ENCODE assay signal across 10 cellular contexts in the genomic region with DNA sequence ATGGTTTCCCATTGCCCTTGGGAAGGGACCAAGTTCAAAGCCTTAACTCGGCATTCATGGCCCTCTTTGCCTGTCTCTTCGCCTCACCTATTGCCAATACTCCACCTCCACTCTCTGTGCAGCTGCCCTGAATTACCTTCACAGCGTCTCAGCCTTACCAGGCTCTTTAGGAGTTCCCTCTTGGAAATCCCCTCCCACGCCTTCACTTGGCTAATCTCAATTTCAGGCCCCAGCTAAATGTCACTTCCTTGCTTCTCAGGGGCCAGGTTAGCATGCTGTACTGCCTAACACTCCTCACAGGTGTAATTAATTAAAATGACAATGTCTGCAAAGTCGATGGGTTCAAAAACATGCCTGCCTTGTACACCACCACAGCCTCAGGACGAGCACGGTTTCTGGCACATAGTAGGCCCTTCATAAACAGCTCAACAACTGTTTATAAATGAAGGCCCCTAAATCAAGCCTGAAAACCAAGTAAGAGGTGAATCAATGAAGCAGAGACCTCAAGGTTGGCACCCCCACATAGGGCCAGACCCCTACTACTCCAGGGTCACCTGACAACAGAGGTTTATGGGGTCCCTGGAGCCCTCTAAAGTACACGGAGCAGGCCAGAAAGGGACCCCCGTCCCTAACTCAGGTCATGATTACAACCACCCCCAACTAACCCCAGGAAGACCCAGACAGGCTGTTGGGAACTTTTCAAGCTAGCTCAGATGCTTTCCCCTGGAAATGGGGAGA. TPM values are rescaled to one million over a fixed set of nuclear protein-coding genes. Genes with fewer than 3 reads are reported as not detected.
DNase-seq lines count a peak whose midpoint lies in the region; FAIRE-seq and TF ChIP-seq lines count a peak whose summit lies in the region.
"Had no signal": no experiment of that assay in that cellular context is flagged by ENCODE, and none has a peak within 500 bp of the region (broad histone marks: within the 10 kb centered on the region; RNA-seq: fewer than 3 reads in every experiment).

No MANE protein-coding gene starts in this region.

- POLR2A ChIA-PET in activated CD4-positive, alpha-beta T cell treated with anti-CD3 and anti-CD28 coated beads, Interleukin-2, amount 10 ng/mL, durations not matched to agents 7 days and 5 days (lab: Charles Lee), result no interaction called here
- POLR2A ChIA-PET in activated CD4-positive, alpha-beta memory T cell treated with anti-CD3 and anti-CD28 coated beads, Interleukin-2, amount 10 ng/mL, durations not matched to agents 7 days and 5 days (lab: Charles Lee), result interaction anchor here (1.1 to 2.3 kb wide), 3 partner anchors 12 to 103 kb away, joined by 3 to 14 read pairs (median 3); partner anchors contain the start of genes EEF2K and POLR3E

- H3K36me3 Mint-ChIP-seq in activated CD4-positive, alpha-beta T cell treated with anti-CD3 and anti-CD28 coated beads, Interleukin-2, amount 10 ng/mL, durations not matched to agents 7 days and 5 days (ENCODE audit: low read depth), result peaks cover 12% of the 10 kb centered on the region
- H3K36me3 Mint-ChIP-seq in activated CD4-positive, alpha-beta memory T cell treated with anti-CD3 and anti-CD28 coated beads, Interleukin-2, amount 10 ng/mL, durations not matched to agents 7 days and 5 days (ENCODE audit: low read depth), result peaks cover 12% of the 10 kb centered on the region

- H3K9ac ChIP-seq in iPS-18a (ENCODE audit: low read length), result no peak overlapping the region

- TF ChIP-seq EP300 in stomach (IDR thresholded peaks at IDR 0.05), result no peak

- no peaks in the 10 kb centered on the region for H3K36me3 ChIP-seq in iPS-18a (ENCODE audit: control insufficient read depth, low read depth, low read length)
- H3K36me3 ChIP-seq in stomach, result no peaks in the 10 kb centered on the region

- CTCF ChIA-PET in activated CD4-positive, alpha-beta T cell treated with anti-CD3 and anti-CD28 coated beads, Interleukin-2, amount 10 ng/mL, durations not matched to agents 7 days and 5 days (lab: Charles Lee), result interaction anchor here (0.7 to 4.9 kb wide), 6 partner anchors 11 to 106 kb away, joined by 3 to 37 read pairs (median 6); partner anchors contain the start of genes EEF2K and POLR3E
- CTCF ChIA-PET in activated CD4-positive, alpha-beta memory T cell treated with anti-CD3 and anti-CD28 coated beads, Interleukin-2, amount 10 ng/mL, durations not matched to agents 7 days and 5 days (lab: Charles Lee), result interaction anchor here (0.6 to 14.1 kb wide), 5 partner anchors 10 to 164 kb away, joined by 3 to 183 read pairs (median 10); partner anchors contain the start of genes EEF2K and POLR3E

- TF ChIP-seq POLR2A in stomach (IDR thresholded peaks at IDR 0.05), result no peak

- H3K4me1 ChIP-seq in iPS-18a (ENCODE audit: control insufficient read depth, low read depth, low read length) (peaks cover 11% of the 10 kb centered on the region), stomach (peaks cover 21 to 50% (median 49%) of the 10 kb centered on the region in 4 donors)

- no peak for FAIRE-seq in HTR-8/SVneo (lab: Jason Lieb, UNC)
- FAIRE-seq: endometrium had no signal

- WGBS in stomach, 5 donors, result 71 to 78% (median 77%) methylated on average over 9 of the region's 9 CpGs

- intact Hi-C loops in stomach (cut with DNase I; ENCODE audit: low total_unique reads), result no loop called here
- intact Hi-C loops in posterior cingulate gyrus (cut with DNase I), result loop anchor here (1.0 kb wide), 1 partner anchor 102 kb away; the partner anchor contains the start of gene POLR3E

- DNase-seq in activated CD4-positive, alpha-beta T cell treated with anti-CD3 and anti-CD28 coated beads, Interleukin-2, amount 10 ng/mL, durations not matched to agents 7 days and 5 days, result no peak
- DNase-seq in activated CD4-positive, alpha-beta T cell treated with anti-CD3 and anti-CD28 coated beads, Interleukin-2, amount 50 U/mL, for 4 hours, result no peak
- DNase-seq in activated CD4-positive, alpha-beta memory T cell treated with anti-CD3 and anti-CD28 coated beads, Interleukin-2, amount 10 ng/mL, durations not matched to agents 7 days and 5 days, result no peak
- DNase-seq in stomach, result no peak
- DNase-seq in HTR-8/SVneo (ENCODE audit: insufficient read length, low spot score), result no peak
- DNase-seq in posterior cingulate gyrus, result no peak
- DNase-seq in kidney glomerular epithelial cell (lab: John Stamatoyannopoulos, UW), result no peak

- TF ChIP-seq CTCF in stomach (IDR thresholded peaks at IDR 0.05), result no peak

- H3K27me3 ChIP-seq in iPS-18a (ENCODE audit: control insufficient read depth, insufficient read depth, low read length), result peaks cover under 1% of the 10 kb centered on the region
- no peaks in the 10 kb centered on the region for H3K27me3 ChIP-seq in stomach

- no peak overlapping the region for H3K27ac ChIP-seq in iPS-18a (ENCODE audit: low read length)
- H3K27ac ChIP-seq in stomach, result peak overlapping the region; percentile 16 to 98 (median 76)

- H3K4me3 ChIP-seq in iPS-18a (ENCODE audit: low read length) (peak overlapping the region; percentile 73), stomach (no peak overlapping the region)

- H3K4me3 Mint-ChIP-seq in activated CD4-positive, alpha-beta T cell treated with anti-CD3 and anti-CD28 coated beads, Interleukin-2, amount 10 ng/mL, durations not matched to agents 7 days and 5 days, result peak overlapping the region; percentile 79
- peak overlapping the region; percentile 82 for H3K4me3 Mint-ChIP-seq in activated CD4-positive, alpha-beta memory T cell treated with anti-CD3 and anti-CD28 coated beads, Interleukin-2, amount 10 ng/mL, durations not matched to agents 7 days and 5 days

- H3K4me1 Mint-ChIP-seq in activated CD4-positive, alpha-beta T cell treated with anti-CD3 and anti-CD28 coated beads, Interleukin-2, amount 10 ng/mL, durations not matched to agents 7 days and 5 days, result peaks cover 56% of the 10 kb centered on the region
- H3K4me1 Mint-ChIP-seq in activated CD4-positive, alpha-beta memory T cell treated with anti-CD3 and anti-CD28 coated beads, Interleukin-2, amount 10 ng/mL, durations not matched to agents 7 days and 5 days, result peaks cover 51% of the 10 kb centered on the region

- H3K9me3 ChIP-seq in iPS-18a (ENCODE audit: control insufficient read depth, low read depth, low read length) (no peaks in the 10 kb centered on the region), stomach (no peaks in the 10 kb centered on the region)

- H3K27me3 Mint-ChIP-seq in activated CD4-positive, alpha-beta T cell treated with anti-CD3 and anti-CD28 coated beads, Interleukin-2, amount 10 ng/mL, durations not matched to agents 7 days and 5 days, result peaks cover 2% of the 10 kb centered on the region
- H3K27me3 Mint-ChIP-seq in activated CD4-positive, alpha-beta memory T cell treated with anti-CD3 and anti-CD28 coated beads, Interleukin-2, amount 10 ng/mL, durations not matched to agents 7 days and 5 days, result peaks cover 1% of the 10 kb centered on the region

- H3K9me3 Mint-ChIP-seq in activated CD4-positive, alpha-beta T cell treated with anti-CD3 and anti-CD28 coated beads, Interleukin-2, amount 10 ng/mL, durations not matched to agents 7 days and 5 days, result peaks cover 8% of the 10 kb centered on the region
- no peaks in the 10 kb centered on the region for H3K9me3 Mint-ChIP-seq in activated CD4-positive, alpha-beta memory T cell treated with anti-CD3 and anti-CD28 coated beads, Interleukin-2, amount 10 ng/mL, durations not matched to agents 7 days and 5 days

- H3K27ac Mint-ChIP-seq in activated CD4-positive, alpha-beta T cell treated with anti-CD3 and anti-CD28 coated beads, Interleukin-2, amount 10 ng/mL, durations not matched to agents 7 days and 5 days, result peak overlapping the region; percentile 92
- H3K27ac Mint-ChIP-seq in activated CD4-positive, alpha-beta memory T cell treated with anti-CD3 and anti-CD28 coated beads, Interleukin-2, amount 10 ng/mL, durations not matched to agents 7 days and 5 days, result peak overlapping the region; percentile 86

RNA-seq across cellular contexts. Expression of gene EEF2K, which starts 11.2 kb away (rescaled TPM):
- total RNA-seq in activated CD4-positive, alpha-beta T cell treated with anti-CD3 and anti-CD28 coated beads, Interleukin-2, amount 10 ng/mL, durations not matched to agents 7 days and 5 days, result 10 to 100 TPM; 21.9 to 23.8 TPM
- 10 to 100 TPM; 22.1 to 24.8 TPM for total RNA-seq in activated CD4-positive, alpha-beta memory T cell treated with anti-CD3 and anti-CD28 coated beads, Interleukin-2, amount 10 ng/mL, durations not matched to agents 7 days and 5 days
- total RNA-seq in stomach, result 100 to 1,000 TPM in 2 of 5 donors, 10 to 100 TPM in 3; 21.0 to 170 (median 40.2) TPM
- 1 to 10 TPM; 3.4 to 5.9 (median 3.7) TPM for polyA plus RNA-seq in stomach

RNA-seq across cellular contexts. Expression of gene SDR42E2, which starts 32.6 kb away (rescaled TPM):
- total RNA-seq in activated CD4-positive, alpha-beta T cell treated with anti-CD3 and anti-CD28 coated beads, Interleukin-2, amount 10 ng/mL, durations not matched to agents 7 days and 5 days, result under 1 TPM in 1 of 2 experiments, not detected in 1; 0.22 TPM
- not detected for total RNA-seq in activated CD4-positive, alpha-beta memory T cell treated with anti-CD3 and anti-CD28 coated beads, Interleukin-2, amount 10 ng/mL, durations not matched to agents 7 days and 5 days
- not detected for total RNA-seq in stomach
- polyA plus RNA-seq in stomach, result not detected
- total RNA-seq: A673 had no signal
